In the genomic region with DNA sequence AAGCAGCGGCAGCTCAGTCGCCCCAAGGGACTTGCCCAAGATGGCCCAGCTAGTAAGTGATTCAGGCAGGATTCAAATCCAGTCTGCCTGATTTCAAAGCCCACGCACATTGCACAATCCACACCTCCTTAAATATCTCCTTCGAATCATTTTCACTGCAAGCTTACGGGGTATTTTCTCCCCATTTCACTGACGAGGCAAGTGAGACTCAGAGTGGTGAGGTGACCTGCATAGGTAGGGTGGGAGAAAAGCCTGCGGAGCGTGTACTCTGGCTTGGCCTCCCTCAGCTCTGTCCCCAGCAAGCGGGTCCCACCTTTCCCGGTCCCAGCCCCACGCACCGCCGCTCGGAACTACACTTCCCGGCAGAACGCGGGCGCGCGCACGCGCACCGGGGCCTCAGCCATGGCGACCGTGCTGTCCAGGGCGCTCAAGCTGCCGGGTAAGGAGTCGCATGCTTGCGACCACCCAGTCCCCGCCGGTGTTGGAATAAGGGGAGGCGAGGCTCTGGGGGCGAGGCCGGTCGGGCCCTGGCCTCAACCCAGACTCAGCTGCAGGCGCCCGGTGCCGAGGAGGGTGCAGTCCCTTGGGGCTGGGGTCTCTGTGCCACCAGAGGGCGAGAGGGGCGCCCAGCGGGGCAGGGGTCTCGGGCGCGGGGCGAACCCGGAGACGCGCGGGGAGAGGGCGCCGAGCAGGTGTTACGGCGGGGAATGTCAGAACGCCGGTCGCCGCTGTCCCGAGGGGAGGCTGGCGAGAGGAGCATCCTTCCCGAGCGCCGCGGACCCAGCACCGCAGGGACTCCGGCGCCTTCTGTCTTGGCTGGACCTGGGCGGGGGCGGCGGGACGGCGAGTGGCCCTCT, we compare ENCODE assay signal across 1 cellular context.
A peak's percentile ranks its signal among the peaks of the same experiment; 100 is the strongest.
TF ChIP-seq lines count a peak whose summit lies in the region.

TSS of gene FAM234B (plus strand) at position 380 of the 857 bp plus-strand sequence. CDS start at position 403, 23 bp downstream.

TF ChIP-seq in IMR-90, 13 proteins besides CTCF, POLR2A, EP300 and RAD21 (continued from another document):
- TF ChIP-seq, protein P1, sequence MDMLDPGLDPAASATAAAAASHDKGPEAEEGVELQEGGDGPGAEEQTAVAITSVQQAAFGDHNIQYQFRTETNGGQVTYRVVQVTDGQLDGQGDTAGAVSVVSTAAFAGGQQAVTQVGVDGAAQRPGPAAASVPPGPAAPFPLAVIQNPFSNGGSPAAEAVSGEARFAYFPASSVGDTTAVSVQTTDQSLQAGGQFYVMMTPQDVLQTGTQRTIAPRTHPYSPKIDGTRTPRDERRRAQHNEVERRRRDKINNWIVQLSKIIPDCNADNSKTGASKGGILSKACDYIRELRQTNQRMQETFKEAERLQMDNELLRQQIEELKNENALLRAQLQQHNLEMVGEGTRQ (IDR thresholded peaks at IDR 0.05; ENCODE audit: low read depth, low read length), result no peak
- TF ChIP-seq CEBPB (IDR thresholded peaks at IDR 0.05; ENCODE audit: low read depth, low read length), result peak; percentile 94
- TF ChIP-seq NFE2L2 (IDR thresholded peaks at IDR 0.05; ENCODE audit: low read depth, low read length), result no peak
- TF ChIP-seq BHLHE40 (IDR thresholded peaks at IDR 0.05; ENCODE audit: low read depth, low read length), result no peak
- peak; percentile 30; the same call in 1 of the 2 replicates for TF ChIP-seq MXI1 (IDR thresholded peaks at IDR 0.05; ENCODE audit: borderline replicate concordance, low read depth, low read length)
